Comparison of ENCODE assay signal across 11 cellular contexts in the genomic region with DNA sequence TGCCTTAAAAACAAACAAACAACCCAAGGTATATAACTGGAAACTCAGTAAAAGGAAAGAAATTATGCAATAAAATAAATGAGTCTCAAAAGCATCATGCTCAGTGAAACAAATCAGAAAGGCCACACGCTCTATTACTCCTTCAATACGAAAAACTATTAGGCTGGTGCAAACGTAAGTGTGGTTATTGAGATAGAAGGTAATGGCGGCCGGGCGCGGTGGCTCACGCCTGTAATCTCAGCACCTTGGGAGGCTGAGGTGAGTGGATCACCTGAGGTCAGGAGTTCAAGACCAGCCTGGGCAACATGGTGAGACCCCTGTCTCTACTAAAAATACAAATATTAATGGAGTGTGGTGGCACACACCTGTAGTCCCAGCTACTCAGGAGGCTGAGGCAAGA. TPM values are rescaled to one million over a fixed set of nuclear protein-coding genes. Genes with fewer than 3 reads are reported as not detected.
A peak's percentile ranks its signal among the peaks of the same experiment; 100 is the strongest.
DNase-seq lines count a peak whose midpoint lies in the region; ATAC-seq and TF ChIP-seq lines count a peak whose summit lies in the region.
"Not testable (repeated sequence)": the region's sequence is repeated elsewhere in the genome, so short reads cannot be mapped to it uniquely, and the experiment has no call there.
"Had no signal": no experiment of that assay in that cellular context is flagged by ENCODE, and none has a peak within 500 bp of the region (broad histone marks: within the 10 kb centered on the region; RNA-seq: fewer than 3 reads in every experiment).

No MANE protein-coding gene starts in this region.

- DNase-seq in coronary artery (ENCODE audit: low spot score); stomach; uterus: not testable (repeated sequence)
- DNase-seq in sigmoid colon (peak; percentile 45), tibial artery (peak in 1 of 2 donors; percentile 4)

- WGBS in gastroesophageal sphincter (ENCODE audit: low coverage in 1 of 2), 2 donors = 63 to 67% methylated on average over 3 to 6 of the region's 8 CpGs
- WGBS in sigmoid colon, 2 donors = 89 to 92% methylated on average over 8 of the region's 8 CpGs
- WGBS in stomach, 5 donors = 69 to 94% (median 86%) methylated on average over 8 of the region's 8 CpGs

- peak overlapping the region; percentile 37 for H3K4me3 ChIP-seq in coronary artery
- H3K4me3 ChIP-seq in gastroesophageal sphincter = peak overlapping the region in 1 of 2 donors; percentile 27
- H3K4me3 ChIP-seq in muscle layer of colon (ENCODE audit: low read depth in 1 of 2, low read length in 2 of 2); stomach; uterus: not testable (repeated sequence)
- peak overlapping the region in 3 of 4 donors; percentile 2 to 69 (median 30) for H3K4me3 ChIP-seq in sigmoid colon
- peak overlapping the region in 1 of 2 donors; percentile 10 for H3K4me3 ChIP-seq in tibial artery

- TF ChIP-seq EP300 in gastroesophageal sphincter (IDR thresholded peaks at IDR 0.05); sigmoid colon (IDR thresholded peaks at IDR 0.05); stomach (IDR thresholded peaks at IDR 0.05): not testable (repeated sequence)

- peaks cover 0 to 63% of the 10 kb centered on the region in 2 donors for H3K36me3 ChIP-seq in gastroesophageal sphincter
- peaks cover 49% of the 10 kb centered on the region for H3K36me3 ChIP-seq in muscle layer of colon (ENCODE audit: insufficient read depth, low read length)
- H3K36me3 ChIP-seq in sigmoid colon = peaks cover 18 to 78% (median 39%) of the 10 kb centered on the region in 4 donors
- H3K36me3 ChIP-seq in stomach = peaks cover 0 to 20% (median 0%) of the 10 kb centered on the region in 4 donors
- H3K36me3 ChIP-seq in tibial artery = peaks cover 34 to 64% (median 36%) of the 10 kb centered on the region in 3 donors
- not testable (repeated sequence) for H3K36me3 ChIP-seq in uterus

- intact Hi-C loops in sigmoid colon (cut with DNase I); stomach (cut with DNase I; ENCODE audit: low total_unique reads); tibial artery (cut with DNase I; ENCODE audit: low total_unique reads); uterus (cut with DNase I; ENCODE audit: low total_unique reads): not testable (repeated sequence)

- not testable (repeated sequence) for H3K9me3 ChIP-seq in gastroesophageal sphincter; muscle layer of colon (ENCODE audit: low read length); sigmoid colon; stomach; tibial artery; uterus

- not testable (repeated sequence) for H3K27me3 ChIP-seq in gastroesophageal sphincter; muscle layer of colon (ENCODE audit: control insufficient read depth in 1 of 2, insufficient read depth in 2 of 2, low read length in 2 of 2); sigmoid colon; stomach; tibial artery; uterus

- H3K27ac ChIP-seq in coronary artery = peak overlapping the region; percentile 41 to 67
- peak overlapping the region; percentile 78 to 92 (median 83) for H3K27ac ChIP-seq in gastroesophageal sphincter
- H3K27ac ChIP-seq in muscle layer of colon (ENCODE audit: low read depth, low read length) = peak overlapping the region; percentile 1
- H3K27ac ChIP-seq in sigmoid colon = peak overlapping the region; percentile 85 to 98 (median 96)
- H3K27ac ChIP-seq in stomach = peak overlapping the region in 3 of 5 donors; percentile 41 to 64 (median 58)
- peak overlapping the region; percentile 73 to 97 for H3K27ac ChIP-seq in tibial artery
- H3K27ac ChIP-seq in uterus = peak overlapping the region; percentile 75 to 85

- H3K4me1 ChIP-seq in gastroesophageal sphincter = peaks cover 4 to 100% (median 5%) of the 10 kb centered on the region in 3 donors
- H3K4me1 ChIP-seq in muscle layer of colon (ENCODE audit: insufficient read depth, low read length) = peaks cover 58% of the 10 kb centered on the region
- peaks cover 0 to 100% (median 89%) of the 10 kb centered on the region in 4 donors for H3K4me1 ChIP-seq in sigmoid colon
- H3K4me1 ChIP-seq in stomach = peaks cover 0 to 26% (median 9%) of the 10 kb centered on the region in 4 donors
- peaks cover 0 to 100% (median 69%) of the 10 kb centered on the region in 4 donors for H3K4me1 ChIP-seq in tibial artery
- not testable (repeated sequence) for H3K4me1 ChIP-seq in uterus

- not testable (repeated sequence) for TF ChIP-seq CTCF in coronary artery (IDR thresholded peaks at IDR 0.05); gastroesophageal sphincter (IDR thresholded peaks at IDR 0.05); sigmoid colon (IDR thresholded peaks at IDR 0.05); stomach (IDR thresholded peaks at IDR 0.05); tibial artery (IDR thresholded peaks at IDR 0.05); uterus (IDR thresholded peaks at IDR 0.05)

- not testable (repeated sequence) for ATAC-seq in gastroesophageal sphincter

- TF ChIP-seq POLR2A in gastroesophageal sphincter (IDR thresholded peaks at IDR 0.05); sigmoid colon (IDR thresholded peaks at IDR 0.05); stomach (IDR thresholded peaks at IDR 0.05); uterus (IDR thresholded peaks at IDR 0.05): not testable (repeated sequence)

- H3K9ac ChIP-seq in muscle layer of colon (ENCODE audit: low read length) = not testable (repeated sequence)

RNA-seq across cellular contexts. Expression of a gene that starts 17.6 kb away (rescaled TPM):
- over 10,000 TPM in 3 of 4 donors, 1,000 to 10,000 TPM in 1; 7,231 to 23,237 (median 11,307) TPM for total RNA-seq in gastroesophageal sphincter
- over 10,000 TPM in 1 of 4 donors, 1,000 to 10,000 TPM in 3; 4,282 to 11,818 (median 7,071) TPM for total RNA-seq in sigmoid colon
- polyA plus RNA-seq in sigmoid colon = 100 to 1,000 TPM in 1 of 3 donors, 10 to 100 TPM in 1, 1 to 10 TPM in 1; 5.1 to 262 (median 31.8) TPM
- 1,000 to 10,000 TPM in 4 of 5 donors, 100 to 1,000 TPM in 1; 496 to 3,048 (median 1,297) TPM for total RNA-seq in stomach
- 100 to 1,000 TPM in 1 of 3 donors, 10 to 100 TPM in 2; 33.8 to 494 (median 44.0) TPM for polyA plus RNA-seq in stomach
- total RNA-seq in uterus = 1,000 to 10,000 TPM in 2 of 4 donors, 100 to 1,000 TPM in 2; 447 to 1,893 (median 822) TPM
- total RNA-seq: A673; CD4-positive, CD25-positive, alpha-beta regulatory T cell; CD8-positive, alpha-beta memory T cell; G401 had no signal

RNA-seq across cellular contexts. Expression of a gene that starts 49.2 kb away (rescaled TPM):
- total RNA-seq in gastroesophageal sphincter (10 to 100 TPM; 34.1 to 66.9 (median 49.6) TPM), sigmoid colon (10 to 100 TPM; 29.5 to 44.2 (median 34.7) TPM), stomach (10 to 100 TPM in 2 of 5 donors, 1 to 10 TPM in 3; 7.0 to 40.0 (median 8.2) TPM), uterus (100 to 1,000 TPM in 1 of 4 donors, 10 to 100 TPM in 3; 13.8 to 101 (median 47.9) TPM)
- polyA plus RNA-seq in sigmoid colon (10 to 100 TPM; 23.9 to 34.9 (median 30.6) TPM), stomach (10 to 100 TPM; 22.2 to 38.3 (median 24.0) TPM)

Comparison
In these comparisons a context has a peak if more than half of its experiments do, and no peak if none do; other contexts are left out.
1. H3K27ac ChIP-seq: peak in every context shown above with its lines; median percentile 96 in sigmoid colon; 85 in tibial artery; 83 in gastroesophageal sphincter; 80 in uterus; 58 in stomach; 54 in coronary artery; 1 in muscle layer of colon.